In genomic region chr10:6027929-6028328, GRCh38 we compare ENCODE assay signal across 32 cellular contexts. TPM values are rescaled to one million over a fixed set of nuclear protein-coding genes. Genes with fewer than 3 reads are reported as not detected.
DNase-seq lines count a peak whose midpoint lies in the region; ATAC-seq, FAIRE-seq and TF ChIP-seq lines count a peak whose summit lies in the region.
"Had no signal": no experiment of that assay in that cellular context is flagged by ENCODE, and none has a peak within 500 bp of the region (broad histone marks: within the 10 kb centered on the region; RNA-seq: fewer than 3 reads in every experiment).

No MANE protein-coding gene starts in this region.

- H3K9me3 ChIP-seq in HepG2 (ENCODE audit: low read length): no peaks in the 10 kb centered on the region
- H3K9me3 ChIP-seq: ovary, Peyer's patch, suprapubic skin had no signal

- H3K36me3 Mint-ChIP-seq in activated CD4-positive, alpha-beta T cell treated with anti-CD3 and anti-CD28 coated beads, Interleukin-2, amount 10 ng/mL, durations not matched to agents 7 days and 5 days (ENCODE audit: low read depth): peaks cover 70% of the 10 kb centered on the region
- peaks cover 83% of the 10 kb centered on the region for H3K36me3 Mint-ChIP-seq in activated naive CD8-positive, alpha-beta T cell treated with anti-CD3 and anti-CD28 coated beads, Interleukin-2, amount 50 U/mL, for 24 hours (ENCODE audit: low read depth)
- H3K36me3 Mint-ChIP-seq: CD8-positive, alpha-beta T cell had no signal

- TF ChIP-seq RAD21 in HepG2 (CRISPR knock-in tag; IDR thresholded peaks at IDR 0.05): no peak

- WGBS in HepG2 (ENCODE audit: low lambda C conversion rate): 0% methylated on average over 6 of the region's 6 CpGs

- TF ChIP-seq POLR2A in HepG2 (IDR thresholded peaks at IDR 0.05; ENCODE audit: insufficient read depth in 1 of 2, low read depth in 2 of 2, low read length in 2 of 2): no peak

- CTCF ChIA-PET in activated CD4-positive, alpha-beta T cell treated with anti-CD3 and anti-CD28 coated beads, Interleukin-2, amount 10 ng/mL, durations not matched to agents 7 days and 5 days (lab: Charles Lee): interaction anchor here (0.6 to 1.9 kb wide), 3 partner anchors 11 to 26 kb away, joined by 3 to 5 read pairs (median 4); no protein-coding TSS in a partner anchor
- CTCF ChIA-PET in HepG2 (lab: Yijun Ruan, JAX; ENCODE audit: low intra/inter-chr PET ratio, low total read pairs): no interaction called here

- no peaks in the 10 kb centered on the region for H3K79me2 ChIP-seq in HepG2 (ENCODE audit: insufficient read depth, low read length)

- no peak overlapping the region for H3K27ac ChIP-seq in HepG2 (ENCODE audit: extremely low read length, insufficient read depth, low read length)
- H3K27ac ChIP-seq: cardiac muscle cell, ovary, Peyer's patch, suprapubic skin, upper lobe of left lung had no signal

- H3K4me3 Mint-ChIP-seq in activated CD4-positive, alpha-beta T cell treated with anti-CD3 and anti-CD28 coated beads, Interleukin-2, amount 10 ng/mL, durations not matched to agents 7 days and 5 days: no peak overlapping the region
- no peak overlapping the region for H3K4me3 Mint-ChIP-seq in stimulated activated naive CD8-positive, alpha-beta T cell treated with anti-CD3 and anti-CD28 coated beads, Interleukin-15, amount 100 ng/mL, for 72 hours
- H3K4me3 Mint-ChIP-seq in activated naive CD8-positive, alpha-beta T cell treated with anti-CD3 and anti-CD28 coated beads, Interleukin-2, amount 50 U/mL, for 24 hours: no peak overlapping the region
- H3K4me3 Mint-ChIP-seq: CD8-positive, alpha-beta T cell; effector memory CD8-positive, alpha-beta T cell; GM23338; stimulated activated naive B cell treated with anti-CD40 and anti-IgM and Interleukin-4, amounts not matched to agents 10 μg/mL and 1 μg/mL and 100 μg/mL, for 72 hours had no signal

- no peaks in the 10 kb centered on the region for H3K27me3 Mint-ChIP-seq in activated CD4-positive, alpha-beta T cell treated with anti-CD3 and anti-CD28 coated beads, Interleukin-2, amount 10 ng/mL, durations not matched to agents 7 days and 5 days
- H3K27me3 Mint-ChIP-seq in stimulated activated naive CD8-positive, alpha-beta T cell treated with anti-CD3 and anti-CD28 coated beads, Interleukin-15, amount 100 ng/mL, for 72 hours: no peaks in the 10 kb centered on the region
- no peaks in the 10 kb centered on the region for H3K27me3 Mint-ChIP-seq in activated naive CD8-positive, alpha-beta T cell treated with anti-CD3 and anti-CD28 coated beads, Interleukin-2, amount 50 U/mL, for 24 hours
- H3K27me3 Mint-ChIP-seq: stimulated activated naive B cell treated with anti-CD40 and anti-IgM and Interleukin-4, amounts not matched to agents 10 μg/mL and 1 μg/mL and 100 μg/mL, for 72 hours had no signal

- BruUV-seq in HepG2 (replicated peaks; lab: Mats Ljungman, UMichigan): no TSS peak

- H3K4me1 ChIP-seq in HepG2 (ENCODE audit: insufficient read depth, low read length): no peaks in the 10 kb centered on the region
- H3K4me1 ChIP-seq: Peyer's patch, upper lobe of left lung had no signal

- peaks cover 13% of the 10 kb centered on the region for H3K9me3 Mint-ChIP-seq in activated CD4-positive, alpha-beta T cell treated with anti-CD3 and anti-CD28 coated beads, Interleukin-2, amount 10 ng/mL, durations not matched to agents 7 days and 5 days
- peaks cover 6 to 8% of the 10 kb centered on the region in 2 donors for H3K9me3 Mint-ChIP-seq in stimulated activated naive CD8-positive, alpha-beta T cell treated with anti-CD3 and anti-CD28 coated beads, Interleukin-15, amount 100 ng/mL, for 72 hours
- peaks cover 14% of the 10 kb centered on the region for H3K9me3 Mint-ChIP-seq in activated naive CD8-positive, alpha-beta T cell treated with anti-CD3 and anti-CD28 coated beads, Interleukin-2, amount 50 U/mL, for 24 hours

- no peaks in the 10 kb centered on the region for H3K36me3 ChIP-seq in HepG2 (replicated peaks in 1 of 2; ENCODE audit: control insufficient read depth in 1 of 2, insufficient read depth in 2 of 2, low read length in 2 of 2)
- H3K36me3 ChIP-seq: cardiac muscle cell, ovary, Peyer's patch, suprapubic skin, upper lobe of left lung had no signal

- H3K4me2 ChIP-seq in HepG2 (ENCODE audit: low read depth, low read length): no peak overlapping the region
- H3K4me2 ChIP-seq: GM23338 had no signal

- peak; percentile 31 for ATAC-seq in stimulated activated naive CD8-positive, alpha-beta T cell treated with anti-CD3 and anti-CD28 coated beads, Interleukin-15, amount 100 ng/mL, for 72 hours
- ATAC-seq in stimulated activated naive CD8-positive, alpha-beta T cell treated with anti-CD3 and anti-CD28 coated beads, Interleukin-15, Interleukin-2, amounts not matched to agents 100 U/mL and 50 U/mL, for 24 hours: no peak
- ATAC-seq in activated naive CD8-positive, alpha-beta T cell treated with anti-CD3 and anti-CD28 coated beads, Interleukin-2, amount 50 U/mL, for 24 hours: no peak
- ATAC-seq in GM21390 (IDR thresholded peaks at IDR 0.05; ENCODE audit: unreplicated experiment) (no peak), HepG2 (no peak)
- ATAC-seq: CD8-positive, alpha-beta T cell; effector memory CD8-positive, alpha-beta T cell; GM23338; left cardiac atrium; stimulated activated naive B cell treated with anti-CD40 and anti-IgM and Interleukin-4, amounts not matched to agents 10 μg/mL and 1 μg/mL and 100 μg/mL, for 72 hours had no signal

- H4K20me1 ChIP-seq in HepG2 (ENCODE audit: insufficient read depth, low read length): no peaks in the 10 kb centered on the region

- H2AFZ ChIP-seq in HepG2 (ENCODE audit: low read length): no peak overlapping the region
- H2AFZ ChIP-seq: GM23338 had no signal

- DNase-seq in activated CD4-positive, alpha-beta T cell treated with anti-CD3 and anti-CD28 coated beads, Interleukin-2, amount 10 ng/mL, durations not matched to agents 7 days and 5 days: peak; percentile 5
- no peak for DNase-seq in activated CD4-positive, alpha-beta T cell treated with anti-CD3 and anti-CD28 coated beads for 48 hours
- peak in 1 of 2 donors; percentile 1 for DNase-seq in stimulated activated naive CD8-positive, alpha-beta T cell treated with anti-CD3 and anti-CD28 coated beads, Interleukin-15, amount 100 ng/mL, for 72 hours
- no peak for DNase-seq in stimulated activated naive CD8-positive, alpha-beta T cell treated with anti-CD3 and anti-CD28 coated beads, Interleukin-15, Interleukin-2, amounts not matched to agents 100 U/mL and 50 U/mL, for 24 hours
- DNase-seq in activated naive CD8-positive, alpha-beta T cell treated with anti-CD3 and anti-CD28 coated beads, Interleukin-2, amount 50 U/mL, for 24 hours: no peak
- DNase-seq in Kasumi-1 (lab: John Stamatoyannopoulos, UW): no peak
- no peak for DNase-seq in HepG2 (ENCODE audit: low spot score)
- DNase-seq: activated CD4-positive, alpha-beta T cell treated with anti-CD3 and anti-CD28 coated beads for 1 hour; CD8-positive, alpha-beta T cell; cortex of kidney; effector memory CD8-positive, alpha-beta T cell; left cardiac atrium; mammary epithelial cell; NCI-H1694; NCI-H446 treated with DMSO at 0.1 percent for 48 hours; NCI-H82; Peyer's patch; SHP77 treated with DMSO at 0.1 percent for 48 hours; stimulated activated CD4-positive, alpha-beta T cell treated with anti-CD3 and anti-CD28 coated beads, Interleukin-15, amount 100 ng/mL, for 24 hours; stimulated activated naive B cell treated with anti-CD40 and anti-IgM and Interleukin-4, amounts not matched to agents 10 μg/mL and 1 μg/mL and 100 μg/mL, for 72 hours; upper lobe of left lung had no signal

- no peak for TF ChIP-seq EP300 in HepG2 (IDR thresholded peaks at IDR 0.05; ENCODE audit: low read depth in 2 of 2, low read length in 2 of 2)
- no peak for TF ChIP-seq EP300 in HepG2 (CRISPR knock-in tag; IDR thresholded peaks at IDR 0.05; ENCODE audit: borderline replicate concordance)

- intact Hi-C loops in HepG2 (cut with micrococcal nuclease; ENCODE audit: unreplicated experiment): no loop called here

- no peak overlapping the region for H3K9ac ChIP-seq in HepG2 (ENCODE audit: insufficient read depth, low read depth, low read length)

- FAIRE-seq in HepG2 (lab: Jason Lieb, UNC): no peak
- FAIRE-seq: A204.1, astrocyte had no signal

- H3K4me1 Mint-ChIP-seq in activated CD4-positive, alpha-beta T cell treated with anti-CD3 and anti-CD28 coated beads, Interleukin-2, amount 10 ng/mL, durations not matched to agents 7 days and 5 days: peaks cover 43% of the 10 kb centered on the region
- peaks cover 59% of the 10 kb centered on the region for H3K4me1 Mint-ChIP-seq in stimulated activated naive CD8-positive, alpha-beta T cell treated with anti-CD3 and anti-CD28 coated beads, Interleukin-15, amount 100 ng/mL, for 72 hours
- H3K4me1 Mint-ChIP-seq in activated naive CD8-positive, alpha-beta T cell treated with anti-CD3 and anti-CD28 coated beads, Interleukin-2, amount 50 U/mL, for 24 hours: peaks cover 31% of the 10 kb centered on the region
- H3K4me1 Mint-ChIP-seq: GM23338 had no signal

- in situ Hi-C loops in HepG2 (cut with HindIII; ENCODE audit: extremely low pct_ligation_motif_present, low pct_unique_long_range_greater_than_20kb): no loop called here

- H3K27me3 ChIP-seq in HepG2 (ENCODE audit: control insufficient read depth in 1 of 2, insufficient read depth in 2 of 2, low read length in 2 of 2): peaks cover 0 to 8% of the 10 kb centered on the region in 2 experiments; a peak in 2 of 5 replicates
- H3K27me3 ChIP-seq: cardiac muscle cell, ovary, Peyer's patch, suprapubic skin, upper lobe of left lung had no signal

- no peak overlapping the region for H3K4me3 ChIP-seq in HepG2 (replicated peaks in 1 of 3; ENCODE audit: insufficient read depth in 1 of 3, low read depth in 2 of 3, low read length in 3 of 3)
- H3K4me3 ChIP-seq: cardiac muscle cell, GM23338, ovary, Peyer's patch, suprapubic skin, upper lobe of left lung had no signal

- no peak for TF ChIP-seq CTCF in HepG2 (CRISPR knock-in tag; IDR thresholded peaks at IDR 0.05)

- peak overlapping the region; percentile 57 for H3K27ac Mint-ChIP-seq in activated CD4-positive, alpha-beta T cell treated with anti-CD3 and anti-CD28 coated beads, Interleukin-2, amount 10 ng/mL, durations not matched to agents 7 days and 5 days
- H3K27ac Mint-ChIP-seq in stimulated activated naive CD8-positive, alpha-beta T cell treated with anti-CD3 and anti-CD28 coated beads, Interleukin-15, amount 100 ng/mL, for 72 hours: peak overlapping the region in 1 of 2 donors; percentile 93
- peak overlapping the region; percentile 67 for H3K27ac Mint-ChIP-seq in activated naive CD8-positive, alpha-beta T cell treated with anti-CD3 and anti-CD28 coated beads, Interleukin-2, amount 50 U/mL, for 24 hours
- H3K27ac Mint-ChIP-seq: CD8-positive, alpha-beta T cell; GM23338; stimulated activated naive B cell treated with anti-CD40 and anti-IgM and Interleukin-4, amounts not matched to agents 10 μg/mL and 1 μg/mL and 100 μg/mL, for 72 hours had no signal

- POLR2A ChIA-PET in activated CD4-positive, alpha-beta T cell treated with anti-CD3 and anti-CD28 coated beads, Interleukin-2, amount 10 ng/mL, durations not matched to agents 7 days and 5 days (lab: Charles Lee): no interaction called here
- POLR2A ChIA-PET in HepG2 (lab: Yijun Ruan, JAX): no interaction called here

RNA-seq across cellular contexts. Expression of gene IL2RA, which starts 34.2 kb away (rescaled TPM):
- total RNA-seq in activated CD4-positive, alpha-beta T cell treated with anti-CD3 and anti-CD28 coated beads, Interleukin-2, amount 10 ng/mL, durations not matched to agents 7 days and 5 days: 100 to 1,000 TPM; 124 to 142 TPM
- not detected in 2 replicates for total RNA-seq in HepG2 (2016; rRNA removed; fragmentation: Illumina TruSeq; extraction: Trizol)
- not detected in 2 replicates for total RNA-seq in HepG2 (2016; cell fraction: cytosol; rRNA removed; fragmentation: Illumina TruSeq; extraction: Trizol; ENCODE audit: low read depth)
- total RNA-seq in HepG2 (2016; cell fraction: insoluble cytoplasmic fraction; rRNA removed; fragmentation: Illumina TruSeq; extraction: Trizol): not detected in 2 replicates
- not detected in 2 replicates for total RNA-seq in HepG2 (2016; cell fraction: membrane; rRNA removed; fragmentation: Illumina TruSeq; extraction: Trizol)
- total RNA-seq in HepG2 (2016; cell fraction: nucleus; rRNA removed; fragmentation: Illumina TruSeq; extraction: Trizol): not detected in 2 replicates
- polyA plus RNA-seq in HepG2 (2011; rRNA removed): not detected in 2 replicates
- polyA plus RNA-seq in HepG2 (2011; cell fraction: cytosol; rRNA removed): not detected in 2 replicates
- polyA plus RNA-seq in HepG2 (2011; cell fraction: nucleus; rRNA removed): not detected in 2 replicates
- not detected in 2 replicates for polyA plus RNA-seq in HepG2 (2012)
- not detected in 2 replicates for polyA plus RNA-seq in HepG2 (2016; cell fraction: cytosol; fragmentation: Illumina TruSeq; extraction: Trizol; ENCODE audit: low read depth)
- not detected in 2 replicates for polyA plus RNA-seq in HepG2 (2016; cell fraction: insoluble cytoplasmic fraction; fragmentation: Illumina TruSeq; extraction: Trizol; ENCODE audit: low read depth)
- not detected in 2 replicates for polyA plus RNA-seq in HepG2 (2016; cell fraction: membrane; fragmentation: Illumina TruSeq; extraction: Trizol; ENCODE audit: low read depth)
- not detected in 2 replicates for polyA plus RNA-seq in HepG2 (2016; cell fraction: nucleus; fragmentation: Illumina TruSeq; extraction: Trizol; ENCODE audit: insufficient read depth, low read depth)
- polyA minus RNA-seq in HepG2 (2011; rRNA and poly(A)+ RNA removed; ENCODE audit: low replicate concordance): not detected in 2 replicates
- polyA minus RNA-seq in HepG2 (2011; cell fraction: cytosol; rRNA and poly(A)+ RNA removed): not detected in 2 replicates
- polyA minus RNA-seq in HepG2 (2011; cell fraction: nucleus; rRNA and poly(A)+ RNA removed): not detected in 2 replicates
- total RNA-seq: astrocyte, cardiac muscle cell, Daoy, epithelial cell of proximal tubule, glomerular endothelial cell, GM23338, mammary epithelial cell had no signal
- polyA plus RNA-seq: cardiac muscle cell, GM23338, mammary epithelial cell, neural cell had no signal

RNA-seq across cellular contexts. Expression of gene IL15RA, which starts 50.6 kb away (rescaled TPM):
- 10 to 100 TPM; 16.1 to 16.5 TPM for total RNA-seq in activated CD4-positive, alpha-beta T cell treated with anti-CD3 and anti-CD28 coated beads, Interleukin-2, amount 10 ng/mL, durations not matched to agents 7 days and 5 days
- 0.53 and 0.66 TPM in 2 replicates for total RNA-seq in HepG2 (2016; rRNA removed; fragmentation: Illumina TruSeq; extraction: Trizol)
- total RNA-seq in HepG2 (2016; cell fraction: cytosol; rRNA removed; fragmentation: Illumina TruSeq; extraction: Trizol; ENCODE audit: low read depth): 0.30 TPM in 1 of 2 replicates, not detected in the other
- 0.49 and 0.67 TPM in 2 replicates for total RNA-seq in HepG2 (2016; cell fraction: insoluble cytoplasmic fraction; rRNA removed; fragmentation: Illumina TruSeq; extraction: Trizol)
- 0.43 and 0.55 TPM in 2 replicates for total RNA-seq in HepG2 (2016; cell fraction: membrane; rRNA removed; fragmentation: Illumina TruSeq; extraction: Trizol)
- 0.37 TPM in 1 of 2 replicates, not detected in the other for total RNA-seq in HepG2 (2016; cell fraction: nucleus; rRNA removed; fragmentation: Illumina TruSeq; extraction: Trizol)
- polyA plus RNA-seq in HepG2 (2011; rRNA removed): 0.77 and 0.85 TPM in 2 replicates
- 0.39 and 0.58 TPM in 2 replicates for polyA plus RNA-seq in HepG2 (2011; cell fraction: cytosol; rRNA removed)
- 0.48 and 0.50 TPM in 2 replicates for polyA plus RNA-seq in HepG2 (2011; cell fraction: nucleus; rRNA removed)
- 0.27 TPM in 1 of 2 replicates, not detected in the other for polyA plus RNA-seq in HepG2 (2012)
- 0.33 and 0.44 TPM in 2 replicates for polyA plus RNA-seq in HepG2 (2016; cell fraction: cytosol; fragmentation: Illumina TruSeq; extraction: Trizol; ENCODE audit: low read depth)
- 0.43 and 0.53 TPM in 2 replicates for polyA plus RNA-seq in HepG2 (2016; cell fraction: insoluble cytoplasmic fraction; fragmentation: Illumina TruSeq; extraction: Trizol; ENCODE audit: low read depth)
- 0.45 and 0.56 TPM in 2 replicates for polyA plus RNA-seq in HepG2 (2016; cell fraction: membrane; fragmentation: Illumina TruSeq; extraction: Trizol; ENCODE audit: low read depth)
- polyA plus RNA-seq in HepG2 (2016; cell fraction: nucleus; fragmentation: Illumina TruSeq; extraction: Trizol; ENCODE audit: insufficient read depth, low read depth): 0.68 and 0.77 TPM in 2 replicates
- polyA minus RNA-seq in HepG2 (2011; rRNA and poly(A)+ RNA removed; ENCODE audit: low replicate concordance): 1.1 and 4.7 TPM in 2 replicates
- polyA minus RNA-seq in HepG2 (2011; cell fraction: cytosol; rRNA and poly(A)+ RNA removed): not detected in 2 replicates
- polyA minus RNA-seq in HepG2 (2011; cell fraction: nucleus; rRNA and poly(A)+ RNA removed): not detected in 2 replicates
- polyA plus RNA-seq: neural cell had no signal

Comparison
In these comparisons a context has a peak if more than half of its experiments do, and no peak if none do; other contexts are left out.
1. RNA of gene IL2RA, which starts 34.2 kb away (total RNA-seq): 124 to 142 TPM in activated CD4-positive, alpha-beta T cell treated with anti-CD3 and anti-CD28 coated beads, Interleukin-2, amount 10 ng/mL, durations not matched to agents 7 days and 5 days; not detected in HepG2; every median in the first group is over 100 times any median in the second.
2. RNA of gene IL15RA, which starts 50.6 kb away (total RNA-seq): 16.1 to 16.5 TPM in activated CD4-positive, alpha-beta T cell treated with anti-CD3 and anti-CD28 coated beads, Interleukin-2, amount 10 ng/mL, durations not matched to agents 7 days and 5 days; 0.30 to 0.67 TPM in HepG2; every median in the first group is over 10 times any median in the second.